ENCODE assay signal across 8 cellular contexts in genomic region chr22:31212783-31213626, GRCh38. TPM values are rescaled to one million over a fixed set of nuclear protein-coding genes. Genes with fewer than 3 reads are reported as not detected.
A peak's percentile ranks its signal among the peaks of the same experiment; 100 is the strongest.
DNase-seq lines count a peak whose midpoint lies in the region; ATAC-seq, FAIRE-seq and TF ChIP-seq lines count a peak whose summit lies in the region.

No MANE protein-coding gene starts in this region.

- intact Hi-C loops in HepG2 (cut with micrococcal nuclease; ENCODE audit: unreplicated experiment) (loop anchor here (1.0 kb wide), 1 partner anchor 18 kb away; no protein-coding TSS in a partner anchor), thyroid gland (cut with DNase I) (loop anchor here (5.0 kb wide), 1 partner anchor 59 kb away; no protein-coding TSS in a partner anchor)

- peak overlapping the region; percentile 98 for H3K4me2 ChIP-seq in HepG2 (ENCODE audit: low read depth, low read length)

- H3K9ac ChIP-seq in HepG2 (ENCODE audit: insufficient read depth, low read depth, low read length), result peak overlapping the region; percentile 90

- H3K9me3 Mint-ChIP-seq in activated T-cell treated with anti-CD3 and anti-CD28 coated beads, Interleukin-2, amount 50 U/mL, for 24 hours, result no peaks in the 10 kb centered on the region
- no peaks in the 10 kb centered on the region for H3K9me3 Mint-ChIP-seq in activated naive CD4-positive, alpha-beta T cell treated with anti-CD3 and anti-CD28 coated beads, Interleukin-2, amount 50 U/mL, for 72 hours

- POLR2A ChIA-PET in HepG2 (lab: Yijun Ruan, JAX), result interaction anchor here (1.5 to 6.3 kb wide), 3 partner anchors 14 to 52 kb away, joined by 4 to 168 read pairs (median 4); no protein-coding TSS in a partner anchor

- H3K36me3 Mint-ChIP-seq in activated T-cell treated with anti-CD3 and anti-CD28 coated beads, Interleukin-2, amount 50 U/mL, for 24 hours (ENCODE audit: low read depth), result peaks cover 30% of the 10 kb centered on the region
- no peaks in the 10 kb centered on the region for H3K36me3 Mint-ChIP-seq in activated naive CD4-positive, alpha-beta T cell treated with anti-CD3 and anti-CD28 coated beads, Interleukin-2, amount 50 U/mL, for 72 hours

- H3K27me3 ChIP-seq in HepG2 (ENCODE audit: control insufficient read depth in 1 of 2, insufficient read depth in 2 of 2, low read length in 2 of 2), result no peaks in the 10 kb centered on the region; a peak in 1 of 5 replicates
- H3K27me3 ChIP-seq in thyroid gland, result no peaks in the 10 kb centered on the region

- H3K9me3 ChIP-seq in HepG2 (ENCODE audit: low read length) (no peaks in the 10 kb centered on the region), thyroid gland (no peaks in the 10 kb centered on the region)

- no peak overlapping the region for H2AFZ ChIP-seq in HepG2 (ENCODE audit: low read length)

- peaks cover 58% of the 10 kb centered on the region for H3K4me1 Mint-ChIP-seq in activated T-cell treated with anti-CD3 and anti-CD28 coated beads, Interleukin-2, amount 50 U/mL, for 24 hours (ENCODE audit: low read depth)

- no peak for TF ChIP-seq RAD21 in HepG2 (CRISPR knock-in tag; IDR thresholded peaks at IDR 0.05)

- BruUV-seq in HepG2 (replicated peaks; lab: Mats Ljungman, UMichigan), result TSS peak; percentile 49

- 3% methylated on average over 9 of the region's 11 CpGs for WGBS in HepG2 (ENCODE audit: low lambda C conversion rate)
- WGBS in thyroid gland, 2 donors, result 23 to 30% methylated on average over 8 to 9 of the region's 11 CpGs

- H3K4me3 Mint-ChIP-seq in activated T-cell treated with anti-CD3 and anti-CD28 coated beads, Interleukin-2, amount 50 U/mL, for 24 hours, result peak overlapping the region; percentile 93

- peak; percentile 35 for DNase-seq in activated T-cell treated with anti-CD3 and anti-CD28 coated beads, Interleukin-2, amount 50 U/mL, for 24 hours
- DNase-seq in activated T-cell treated with anti-CD3 and anti-CD28 coated beads for 4 hours (no peak), HepG2 (ENCODE audit: low spot score) (no peak), thyroid gland (no peak), SHP77 treated with DMSO at 0.1 percent for 48 hours (lab: John Stamatoyannopoulos, UW) (no peak), amniotic stem cell (lab: John Stamatoyannopoulos, UW) (no peak), NCI-H226 (no peak)
- DNase-seq in activated naive CD4-positive, alpha-beta T cell treated with anti-CD3 and anti-CD28 coated beads, Interleukin-2, amount 50 U/mL, for 72 hours (ENCODE audit: low spot score in 2 of 2), result no peak

- no peak for FAIRE-seq in HepG2 (lab: Jason Lieb, UNC)

- H3K36me3 ChIP-seq in HepG2 (replicated peaks in 1 of 2; ENCODE audit: control insufficient read depth in 1 of 2, insufficient read depth in 2 of 2, low read length in 2 of 2), result no peaks in the 10 kb centered on the region; a peak in 1 of 5 replicates
- no peaks in the 10 kb centered on the region for H3K36me3 ChIP-seq in thyroid gland

- no peak for ATAC-seq in activated naive CD4-positive, alpha-beta T cell treated with anti-CD3 and anti-CD28 coated beads, Interleukin-2, amount 50 U/mL, for 72 hours
- ATAC-seq in HepG2, result peak; percentile 3; the same call in 1 of the 3 replicates

- TF ChIP-seq CTCF in HepG2 (CRISPR knock-in tag; IDR thresholded peaks at IDR 0.05) (no peak), thyroid gland (IDR thresholded peaks at IDR 0.05) (no peak)

- CTCF ChIA-PET in HepG2 (lab: Yijun Ruan, JAX; ENCODE audit: low intra/inter-chr PET ratio, low total read pairs), result interaction anchor here (1.8 to 3.0 kb wide), 2 partner anchors 14 to 19 kb away, joined by 5 to 34 read pairs; no protein-coding TSS in a partner anchor

- H3K79me2 ChIP-seq in HepG2 (ENCODE audit: insufficient read depth, low read length), result peaks cover 57% of the 10 kb centered on the region

- in situ Hi-C loops in HepG2 (cut with HindIII; ENCODE audit: extremely low pct_ligation_motif_present, low pct_unique_long_range_greater_than_20kb), result no loop called here

- H3K4me1 ChIP-seq in HepG2 (ENCODE audit: insufficient read depth, low read length) (peaks cover 84% of the 10 kb centered on the region), thyroid gland (peaks cover 24 to 54% of the 10 kb centered on the region in 2 donors)

- no peak for TF ChIP-seq EP300 in HepG2 (IDR thresholded peaks at IDR 0.05; ENCODE audit: low read depth in 2 of 2, low read length in 2 of 2)
- TF ChIP-seq EP300 in HepG2 (CRISPR knock-in tag; IDR thresholded peaks at IDR 0.05; ENCODE audit: borderline replicate concordance), result no peak

- H3K27ac Mint-ChIP-seq in activated T-cell treated with anti-CD3 and anti-CD28 coated beads, Interleukin-2, amount 50 U/mL, for 24 hours, result peak overlapping the region; percentile 92
- peak overlapping the region; percentile 92 to 96 for H3K27ac Mint-ChIP-seq in activated naive CD4-positive, alpha-beta T cell treated with anti-CD3 and anti-CD28 coated beads, Interleukin-2, amount 50 U/mL, for 72 hours

- peak overlapping the region; percentile 73 for H3K27ac ChIP-seq in HepG2 (ENCODE audit: extremely low read length, insufficient read depth, low read length)
- peak overlapping the region; percentile 47 to 85 (median 73) for H3K27ac ChIP-seq in thyroid gland

- H3K4me3 ChIP-seq in HepG2 (replicated peaks in 1 of 3; ENCODE audit: insufficient read depth in 1 of 3, low read depth in 2 of 3, low read length in 3 of 3), result peak overlapping the region; percentile 90 to 99 (median 97)
- peak overlapping the region; percentile 76 to 85 (median 76) for H3K4me3 ChIP-seq in thyroid gland (replicated peaks in 1 of 3)

- no peaks in the 10 kb centered on the region for H4K20me1 ChIP-seq in HepG2 (ENCODE audit: insufficient read depth, low read length)

- TF ChIP-seq POLR2A in HepG2 (IDR thresholded peaks at IDR 0.05; ENCODE audit: insufficient read depth in 1 of 2, low read depth in 2 of 2, low read length in 2 of 2) (no peak), thyroid gland (IDR thresholded peaks at IDR 0.05) (no peak)

- no peaks in the 10 kb centered on the region for H3K27me3 Mint-ChIP-seq in activated T-cell treated with anti-CD3 and anti-CD28 coated beads, Interleukin-2, amount 50 U/mL, for 24 hours

TF ChIP-seq in HepG2, 621 proteins besides CTCF, POLR2A, EP300 and RAD21 (continues in another document):
- peak; percentile 26; the same call in 1 of the 2 replicates for TF ChIP-seq TAF1 (CRISPR knock-in tag; IDR thresholded peaks at IDR 0.05)

RNA-seq across cellular contexts. Expression of gene LIMK2, which starts 0.9 kb away (rescaled TPM):
- total RNA-seq in activated naive CD4-positive, alpha-beta T cell treated with anti-CD3 and anti-CD28 coated beads, Interleukin-2, amount 50 U/mL, for 72 hours, result 10 to 100 TPM; 46.8 to 66.2 TPM
- total RNA-seq in HepG2 (2016; rRNA removed; fragmentation: Illumina TruSeq; extraction: Trizol), result 25.9 and 29.8 TPM in 2 replicates
- total RNA-seq in HepG2 (2016; cell fraction: cytosol; rRNA removed; fragmentation: Illumina TruSeq; extraction: Trizol; ENCODE audit: low read depth), result 11.6 and 11.9 TPM in 2 replicates
- total RNA-seq in HepG2 (2016; cell fraction: insoluble cytoplasmic fraction; rRNA removed; fragmentation: Illumina TruSeq; extraction: Trizol), result 23.7 and 30.9 TPM in 2 replicates
- total RNA-seq in HepG2 (2016; cell fraction: membrane; rRNA removed; fragmentation: Illumina TruSeq; extraction: Trizol), result 16.0 and 16.7 TPM in 2 replicates
- total RNA-seq in HepG2 (2016; cell fraction: nucleus; rRNA removed; fragmentation: Illumina TruSeq; extraction: Trizol), result 34.7 and 39.4 TPM in 2 replicates
- 20.9 and 22.2 TPM in 2 replicates for polyA plus RNA-seq in HepG2 (2011; rRNA removed)
- polyA plus RNA-seq in HepG2 (2011; cell fraction: cytosol; rRNA removed), result 13.6 and 17.8 TPM in 2 replicates
- 73.7 and 77.5 TPM in 2 replicates for polyA plus RNA-seq in HepG2 (2011; cell fraction: nucleus; rRNA removed)
- polyA plus RNA-seq in HepG2 (2012), result 13.8 and 20.5 TPM in 2 replicates
- polyA plus RNA-seq in HepG2 (2016; cell fraction: cytosol; fragmentation: Illumina TruSeq; extraction: Trizol; ENCODE audit: low read depth), result 3.6 and 3.7 TPM in 2 replicates
- polyA plus RNA-seq in HepG2 (2016; cell fraction: insoluble cytoplasmic fraction; fragmentation: Illumina TruSeq; extraction: Trizol; ENCODE audit: low read depth), result 18.1 and 21.1 TPM in 2 replicates
- polyA plus RNA-seq in HepG2 (2016; cell fraction: membrane; fragmentation: Illumina TruSeq; extraction: Trizol; ENCODE audit: low read depth), result 6.3 and 6.8 TPM in 2 replicates
- 49.2 and 49.7 TPM in 2 replicates for polyA plus RNA-seq in HepG2 (2016; cell fraction: nucleus; fragmentation: Illumina TruSeq; extraction: Trizol; ENCODE audit: insufficient read depth, low read depth)
- 7.4 and 68.6 TPM in 2 replicates for polyA minus RNA-seq in HepG2 (2011; rRNA and poly(A)+ RNA removed; ENCODE audit: low replicate concordance)
- 11.4 and 15.5 TPM in 2 replicates for polyA minus RNA-seq in HepG2 (2011; cell fraction: cytosol; rRNA and poly(A)+ RNA removed)
- polyA minus RNA-seq in HepG2 (2011; cell fraction: nucleus; rRNA and poly(A)+ RNA removed), result 67.0 and 76.2 TPM in 2 replicates
- 100 to 1,000 TPM in 2 of 4 donors, 10 to 100 TPM in 2; 85.0 to 123 (median 99.4) TPM for total RNA-seq in thyroid gland

RNA-seq across cellular contexts. Expression of gene RNF185, which starts 53.0 kb away (rescaled TPM):
- total RNA-seq in activated naive CD4-positive, alpha-beta T cell treated with anti-CD3 and anti-CD28 coated beads, Interleukin-2, amount 50 U/mL, for 72 hours, result 10 to 100 TPM; 14.5 to 23.9 TPM
- 21.4 and 28.8 TPM in 2 replicates for total RNA-seq in HepG2 (2016; rRNA removed; fragmentation: Illumina TruSeq; extraction: Trizol)
- 2.9 and 3.2 TPM in 2 replicates for total RNA-seq in HepG2 (2016; cell fraction: cytosol; rRNA removed; fragmentation: Illumina TruSeq; extraction: Trizol; ENCODE audit: low read depth)
- total RNA-seq in HepG2 (2016; cell fraction: insoluble cytoplasmic fraction; rRNA removed; fragmentation: Illumina TruSeq; extraction: Trizol), result 21.9 and 28.5 TPM in 2 replicates
- 11.3 and 11.9 TPM in 2 replicates for total RNA-seq in HepG2 (2016; cell fraction: membrane; rRNA removed; fragmentation: Illumina TruSeq; extraction: Trizol)
- 12.0 and 13.7 TPM in 2 replicates for total RNA-seq in HepG2 (2016; cell fraction: nucleus; rRNA removed; fragmentation: Illumina TruSeq; extraction: Trizol)
- 26.4 and 27.5 TPM in 2 replicates for polyA plus RNA-seq in HepG2 (2011; rRNA removed)
- 21.8 and 27.3 TPM in 2 replicates for polyA plus RNA-seq in HepG2 (2011; cell fraction: cytosol; rRNA removed)
- polyA plus RNA-seq in HepG2 (2011; cell fraction: nucleus; rRNA removed), result 19.0 and 20.4 TPM in 2 replicates
- 15.4 and 15.6 TPM in 2 replicates for polyA plus RNA-seq in HepG2 (2012)
- polyA plus RNA-seq in HepG2 (2016; cell fraction: cytosol; fragmentation: Illumina TruSeq; extraction: Trizol; ENCODE audit: low read depth), result 1.6 and 1.7 TPM in 2 replicates
- 27.8 and 28.1 TPM in 2 replicates for polyA plus RNA-seq in HepG2 (2016; cell fraction: insoluble cytoplasmic fraction; fragmentation: Illumina TruSeq; extraction: Trizol; ENCODE audit: low read depth)
- polyA plus RNA-seq in HepG2 (2016; cell fraction: membrane; fragmentation: Illumina TruSeq; extraction: Trizol; ENCODE audit: low read depth), result 6.4 and 6.8 TPM in 2 replicates
- polyA plus RNA-seq in HepG2 (2016; cell fraction: nucleus; fragmentation: Illumina TruSeq; extraction: Trizol; ENCODE audit: insufficient read depth, low read depth), result 21.5 and 21.8 TPM in 2 replicates
- polyA minus RNA-seq in HepG2 (2011; rRNA and poly(A)+ RNA removed; ENCODE audit: low replicate concordance), result 17.6 and 24.2 TPM in 2 replicates
- 10.1 and 10.4 TPM in 2 replicates for polyA minus RNA-seq in HepG2 (2011; cell fraction: cytosol; rRNA and poly(A)+ RNA removed)
- polyA minus RNA-seq in HepG2 (2011; cell fraction: nucleus; rRNA and poly(A)+ RNA removed), result 9.1 and 11.8 TPM in 2 replicates
- 10 to 100 TPM; 56.0 to 63.1 (median 58.1) TPM for total RNA-seq in thyroid gland
